1 cellular context compared by ENCODE assay signal in the genomic region with DNA sequence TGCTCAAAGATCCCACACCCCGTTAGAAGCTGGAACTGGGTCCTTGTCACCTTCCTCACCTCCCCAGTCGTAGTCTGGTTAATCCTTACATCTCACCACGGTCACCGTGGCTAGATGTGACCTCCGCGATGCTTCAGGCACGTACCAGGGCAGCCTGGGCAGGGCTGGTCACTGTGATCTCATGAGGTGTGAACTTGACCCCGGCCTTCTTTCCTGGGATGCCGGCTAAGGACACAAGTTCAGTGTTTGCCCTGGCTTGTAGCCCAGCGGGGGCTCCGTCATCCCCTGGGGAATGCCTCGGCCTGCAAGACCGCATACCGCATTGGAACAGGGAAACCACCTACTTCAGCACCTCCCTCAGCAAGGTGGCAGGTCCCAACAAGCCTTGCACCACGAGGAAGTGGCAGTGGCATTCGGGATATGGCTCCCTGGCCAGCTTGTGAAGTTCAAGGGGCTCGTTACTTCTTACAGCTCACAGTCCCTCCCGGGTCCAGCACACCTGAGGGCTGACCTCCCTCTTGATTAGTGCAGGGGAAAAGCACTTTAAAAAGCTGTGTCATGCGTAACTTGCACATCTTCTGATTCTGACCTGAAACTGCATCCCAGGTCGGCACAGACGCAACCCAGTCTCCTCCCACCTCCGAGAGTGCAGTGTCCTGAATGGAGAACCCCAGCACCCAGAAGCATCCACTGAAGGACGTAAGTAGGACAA.
TF ChIP-seq lines count a peak whose summit lies in the region.

No MANE protein-coding gene starts in this region.

TF ChIP-seq in HepG2, 621 proteins besides CTCF, POLR2A, EP300 and RAD21 (continued from another document):
- TF ChIP-seq KLF6 (CRISPR knock-in tag; IDR thresholded peaks at IDR 0.05), result peak; percentile 44; the same call in 1 of the 2 replicates
